24 cellular contexts compared by ENCODE assay signal in genomic region chr2:227248876-227249275, GRCh38.
"Had no signal": no experiment of that assay in that cellular context is flagged by ENCODE, and none has a peak within 500 bp of the region (broad histone marks: within the 10 kb centered on the region; RNA-seq: fewer than 3 reads in every experiment).

No MANE protein-coding gene starts in this region.

- H3K4me1 ChIP-seq: heart left ventricle, sigmoid colon, stomach, suprapubic skin, tibial nerve had no signal

- H3K9me3 Mint-ChIP-seq: activated naive CD4-positive, alpha-beta T cell treated with anti-CD3 and anti-CD28 coated beads, Interleukin-2, amount 50 U/mL, for 72 hours; brain; dendritic cell treated with granulocyte-macrophage colony-stimulating factor and Interleukin-4, amounts not matched to agents 40 ng/mL and 50 ng/mL, for 4 days; mesothelial cell of epicardium; natural killer cell; stimulated activated memory B cell treated with anti-CD40 and anti-IgM and Interleukin-4, amounts not matched to agents 10 μg/mL and 1 μg/mL and 100 μg/mL, for 72 hours had no signal

- H3K27me3 ChIP-seq: heart left ventricle, sigmoid colon, stomach, suprapubic skin, tibial nerve had no signal

- H3K36me3 ChIP-seq: sigmoid colon, stomach, suprapubic skin, tibial nerve had no signal

- ATAC-seq: activated naive CD4-positive, alpha-beta T cell treated with anti-CD3 and anti-CD28 coated beads, Interleukin-2, amount 50 U/mL, for 72 hours; activated T-helper 17 cell treated with anti-CD3 and anti-CD28 coated beads, Interleukin-2, amount 50 U/mL, for 72 hours; heart left ventricle; left ventricle myocardium superior; natural killer cell; stimulated activated memory B cell treated with anti-CD40 and anti-IgM and Interleukin-4, amounts not matched to agents 10 μg/mL and 1 μg/mL and 100 μg/mL, for 72 hours had no signal

- H3K27ac Mint-ChIP-seq: activated naive CD4-positive, alpha-beta T cell treated with anti-CD3 and anti-CD28 coated beads, Interleukin-2, amount 50 U/mL, for 72 hours; activated T-cell treated with anti-CD3 and anti-CD28 coated beads, Interleukin-2, amount 50 U/mL, for 24 hours; activated T-helper 17 cell treated with anti-CD3 and anti-CD28 coated beads, Interleukin-2, amount 50 U/mL, for 72 hours; brain; dendritic cell treated with granulocyte-macrophage colony-stimulating factor and Interleukin-4, amounts not matched to agents 40 ng/mL and 50 ng/mL, for 4 days; mesothelial cell of epicardium; natural killer cell; progenitor cell of endocrine pancreas; stimulated activated memory B cell treated with anti-CD40 and anti-IgM and Interleukin-4, amounts not matched to agents 10 μg/mL and 1 μg/mL and 100 μg/mL, for 72 hours had no signal

- H3K4me1 Mint-ChIP-seq: activated T-helper 17 cell treated with anti-CD3 and anti-CD28 coated beads, Interleukin-2, amount 50 U/mL, for 72 hours; brain; natural killer cell; stimulated activated memory B cell treated with anti-CD40 and anti-IgM and Interleukin-4, amounts not matched to agents 10 μg/mL and 1 μg/mL and 100 μg/mL, for 72 hours had no signal

- H3K36me3 Mint-ChIP-seq: brain, mesothelial cell of epicardium, natural killer cell had no signal

- DNase-seq: activated CD4-positive, alpha-beta T cell treated with anti-CD3 and anti-CD28 coated beads for 1 hour; activated CD4-positive, alpha-beta T cell treated with anti-CD3 and anti-CD28 coated beads, Interleukin-2, amount 50 U/mL, for 1 hour; activated T-cell treated with anti-CD3 and anti-CD28 coated beads, Interleukin-2, amount 50 U/mL, for 24 hours; aorta; caudate nucleus; effector CD4-positive, alpha-beta T cell; heart left ventricle; left ventricle myocardium superior; mammary epithelial cell; natural killer cell; retina; sigmoid colon; stimulated activated CD4-positive, alpha-beta T cell treated with anti-CD3 and anti-CD28 coated beads, Interleukin-15, amount 100 ng/mL, for 24 hours; stomach had no signal

- H3K27me3 Mint-ChIP-seq: activated T-cell treated with anti-CD3 and anti-CD28 coated beads, Interleukin-2, amount 50 U/mL, for 24 hours; dendritic cell treated with granulocyte-macrophage colony-stimulating factor and Interleukin-4, amounts not matched to agents 40 ng/mL and 50 ng/mL, for 4 days; progenitor cell of endocrine pancreas; stimulated activated memory B cell treated with anti-CD40 and anti-IgM and Interleukin-4, amounts not matched to agents 10 μg/mL and 1 μg/mL and 100 μg/mL, for 72 hours had no signal

- H3K9me3 ChIP-seq: heart left ventricle, sigmoid colon, stomach, suprapubic skin, tibial nerve had no signal

- H3K4me3 Mint-ChIP-seq: activated T-cell treated with anti-CD3 and anti-CD28 coated beads, Interleukin-2, amount 50 U/mL, for 24 hours; activated T-helper 17 cell treated with anti-CD3 and anti-CD28 coated beads, Interleukin-2, amount 50 U/mL, for 72 hours; brain; dendritic cell treated with granulocyte-macrophage colony-stimulating factor and Interleukin-4, amounts not matched to agents 40 ng/mL and 50 ng/mL, for 4 days; mesothelial cell of epicardium; natural killer cell; stimulated activated memory B cell treated with anti-CD40 and anti-IgM and Interleukin-4, amounts not matched to agents 10 μg/mL and 1 μg/mL and 100 μg/mL, for 72 hours had no signal

- H3K4me3 ChIP-seq: heart left ventricle, sigmoid colon, smooth muscle cell, stomach, suprapubic skin, tibial nerve had no signal
